In the genomic region with DNA sequence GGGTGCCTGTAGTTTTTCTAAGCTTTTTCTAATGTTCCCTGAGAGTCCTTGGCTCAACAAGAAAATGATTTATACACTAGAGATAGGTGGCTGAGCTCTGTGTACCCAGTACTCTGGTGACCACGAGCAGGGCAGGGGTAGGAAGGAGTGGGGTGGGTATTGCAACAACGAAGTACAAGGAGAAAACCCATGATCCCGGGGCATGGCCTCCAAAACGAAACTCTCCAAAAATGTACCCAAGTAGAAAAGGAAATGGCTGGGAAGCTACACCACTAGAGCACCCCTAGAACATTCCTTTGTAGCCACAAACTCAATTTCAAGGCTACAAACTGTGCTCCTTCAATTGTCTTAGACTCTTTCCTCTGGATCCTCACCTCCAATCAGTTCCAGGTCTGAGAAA, we compare ENCODE assay signal across 18 cellular contexts.
DNase-seq lines count a peak whose midpoint lies in the region; ATAC-seq, FAIRE-seq and TF ChIP-seq lines count a peak whose summit lies in the region.
"Had no signal": no experiment of that assay in that cellular context is flagged by ENCODE, and none has a peak within 500 bp of the region (broad histone marks: within the 10 kb centered on the region; RNA-seq: fewer than 3 reads in every experiment).

No MANE protein-coding gene starts in this region.

- H3K9me3 Mint-ChIP-seq in naive thymus-derived CD8-positive, alpha-beta T cell: no peaks in the 10 kb centered on the region
- H3K9me3 Mint-ChIP-seq: CD8-positive, alpha-beta memory T cell had no signal

- H3K27ac Mint-ChIP-seq in naive thymus-derived CD8-positive, alpha-beta T cell: no peak overlapping the region
- H3K27ac Mint-ChIP-seq: CD8-positive, alpha-beta memory T cell had no signal

- no peaks in the 10 kb centered on the region for H3K4me1 Mint-ChIP-seq in naive thymus-derived CD8-positive, alpha-beta T cell
- H3K4me1 Mint-ChIP-seq: CD8-positive, alpha-beta memory T cell had no signal

- no peak for FAIRE-seq in D721Med (lab: Jason Lieb, UNC)
- FAIRE-seq: GM12891 had no signal

- in situ Hi-C loops in brain microvascular endothelial cell (cut with HindIII; ENCODE audit: low pct_ligation_motif_present, low sequenced_read_pairs): no loop called here

- POLR2A ChIA-PET in naive thymus-derived CD8-positive, alpha-beta T cell (lab: Charles Lee): no interaction called here

- H3K36me3 ChIP-seq in brain microvascular endothelial cell (replicated peaks): peaks cover 92% of the 10 kb centered on the region
- H3K36me3 ChIP-seq in osteoblast (ENCODE audit: insufficient read depth, low read length): peaks cover 94% of the 10 kb centered on the region

- no peak overlapping the region for H3K4me2 ChIP-seq in osteoblast (ENCODE audit: insufficient read depth, low read length)

- H3K27ac ChIP-seq in brain microvascular endothelial cell (peak overlapping the region; percentile 6), osteoblast (ENCODE audit: low read depth, low read length) (peak overlapping the region; percentile 5)

- no peaks in the 10 kb centered on the region for H3K36me3 Mint-ChIP-seq in naive thymus-derived CD8-positive, alpha-beta T cell
- H3K36me3 Mint-ChIP-seq: CD8-positive, alpha-beta memory T cell had no signal

- no peak for TF ChIP-seq CTCF in brain microvascular endothelial cell (IDR thresholded peaks at IDR 0.05; ENCODE audit: low read depth, low read length, missing control alignments)
- no peak for TF ChIP-seq CTCF in osteoblast (IDR thresholded peaks at IDR 0.05; ENCODE audit: extremely low read depth, low read depth, low read length)
- no peak for TF ChIP-seq CTCF in D721Med (IDR thresholded peaks at IDR 0.05; ENCODE audit: insufficient read depth, missing control alignments)

- no peaks in the 10 kb centered on the region for H3K27me3 ChIP-seq in brain microvascular endothelial cell (replicated peaks)
- no peaks in the 10 kb centered on the region for H3K27me3 ChIP-seq in osteoblast (ENCODE audit: insufficient read depth, low read length)

- peaks cover 11% of the 10 kb centered on the region for H3K79me2 ChIP-seq in osteoblast (ENCODE audit: insufficient read depth, low read length)

- peak; percentile 55 for DNase-seq in LHCN-M2 (ENCODE audit: low read depth)
- no peak for DNase-seq in brain microvascular endothelial cell
- no peak for DNase-seq in osteoblast (ENCODE audit: insufficient read length, low spot score, missing footprints)
- no peak for DNase-seq in naive thymus-derived CD8-positive, alpha-beta T cell
- DNase-seq in NCI-H510A treated with DMSO at 0.1 percent for 48 hours (lab: John Stamatoyannopoulos, UW): no peak
- DNase-seq in D721Med (ENCODE audit: insufficient read length, low spot score): no peak
- DNase-seq: ACHN; C1 segment of cervical spinal cord; CD8-positive, alpha-beta memory T cell; MM.1S; NCI-H187 treated with DMSO at 0.1 percent for 48 hours; NCI-H345; NCI-H526; PC-3; RPMI8226; SIG-M5 had no signal

- H3K4me1 ChIP-seq in osteoblast (ENCODE audit: insufficient read depth, low read length): peaks cover 21% of the 10 kb centered on the region

- H3K4me3 ChIP-seq in brain microvascular endothelial cell (ENCODE audit: low read depth, low read length) (no peak overlapping the region), osteoblast (ENCODE audit: insufficient read depth, low read length) (no peak overlapping the region)

- no peak for ATAC-seq in naive thymus-derived CD8-positive, alpha-beta T cell
- no peak for ATAC-seq in GM21390 (IDR thresholded peaks at IDR 0.05; ENCODE audit: unreplicated experiment)
- ATAC-seq: PC-3 had no signal

- no peaks in the 10 kb centered on the region for H4K20me1 ChIP-seq in osteoblast (ENCODE audit: insufficient read depth, low read length)

- H3K27me3 Mint-ChIP-seq in naive thymus-derived CD8-positive, alpha-beta T cell: no peaks in the 10 kb centered on the region

- H3K4me3 Mint-ChIP-seq in naive thymus-derived CD8-positive, alpha-beta T cell: no peak overlapping the region
- H3K4me3 Mint-ChIP-seq: CD8-positive, alpha-beta memory T cell had no signal

- no peaks in the 10 kb centered on the region for H3K9me3 ChIP-seq in osteoblast (ENCODE audit: low read depth, low read length)

- H2AFZ ChIP-seq in osteoblast (ENCODE audit: low read length): no peak overlapping the region
